Comparison of ENCODE assay signal across 11 cellular contexts in the genomic region with DNA sequence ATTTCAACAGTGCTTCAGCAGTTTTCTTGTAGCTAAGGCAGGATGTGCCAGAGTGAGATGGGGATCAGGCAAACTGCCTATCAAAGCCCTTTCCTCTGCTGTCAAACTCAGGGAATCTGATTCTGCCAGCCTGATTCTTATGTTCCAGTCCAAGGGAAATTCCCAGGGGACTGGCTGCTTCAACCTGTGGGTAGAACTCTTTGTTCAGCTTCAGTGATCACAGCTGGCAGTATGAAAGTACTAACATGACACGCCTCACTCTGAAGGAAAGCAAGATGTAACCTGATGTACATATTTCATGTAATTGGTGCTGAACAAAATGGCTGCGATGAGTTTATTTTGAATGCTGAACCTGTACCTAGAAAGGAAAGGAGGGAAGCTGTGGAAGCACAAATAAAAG. TPM values are rescaled to one million over a fixed set of nuclear protein-coding genes. Genes with fewer than 3 reads are reported as not detected.
DNase-seq lines count a peak whose midpoint lies in the region; ATAC-seq lines count a peak whose summit lies in the region.
"Had no signal": no experiment of that assay in that cellular context is flagged by ENCODE, and none has a peak within 500 bp of the region (broad histone marks: within the 10 kb centered on the region; RNA-seq: fewer than 3 reads in every experiment).

No MANE protein-coding gene starts in this region.

- no peaks in the 10 kb centered on the region for H3K27me3 ChIP-seq in aorta (ENCODE audit: control insufficient read depth in 1 of 2, insufficient read depth in 2 of 2, low read length in 1 of 2)

- H3K4me3 ChIP-seq in aorta (ENCODE audit: low read length in 2 of 2): no peak overlapping the region

- peak; percentile 81 for ATAC-seq in HG03175 (IDR thresholded peaks at IDR 0.05; ENCODE audit: unreplicated experiment)
- ATAC-seq in aorta (ENCODE audit: low FRiP score): no peak
- ATAC-seq in left colon: no peak
- ATAC-seq: HepG2 had no signal

- 88 to 89% methylated on average over 2 of the region's 2 CpGs for WGBS in aorta, 2 donors

- H3K36me3 ChIP-seq in aorta (ENCODE audit: control insufficient read depth in 1 of 2, insufficient read depth in 2 of 2, low read length in 1 of 2): no peaks in the 10 kb centered on the region

- intact Hi-C loops in aorta (cut with DNase I): no loop called here
- intact Hi-C loops in left colon (cut with DNase I, micrococcal nuclease): no loop called here

- peak; percentile 6 for DNase-seq in GM19238 (ENCODE audit: insufficient read length, low spot score)
- peak; percentile 72 for DNase-seq in NCI-H510A treated with DMSO at 0.1 percent for 48 hours (lab: John Stamatoyannopoulos, UW)
- peak; percentile 88 for DNase-seq in renal cortical epithelial cell (ENCODE audit: low read depth)
- no peak for DNase-seq in aorta
- no peak for DNase-seq in SW 1271 (lab: John Stamatoyannopoulos, UW)
- DNase-seq in left colon: no peak
- DNase-seq in GDM1 (lab: John Stamatoyannopoulos, UW): no peak
- DNase-seq: activated CD4-positive, alpha-beta T cell treated with anti-CD3 and anti-CD28 coated beads, Interleukin-2, amount 10 ng/mL, durations not matched to agents 24 days and 14 days had no signal

- no peaks in the 10 kb centered on the region for H3K4me1 ChIP-seq in aorta (ENCODE audit: control insufficient read depth in 1 of 2, insufficient read depth in 2 of 2, low read length in 2 of 2)

- no peaks in the 10 kb centered on the region for H3K9me3 ChIP-seq in aorta (ENCODE audit: control insufficient read depth, low read length)

- no peak overlapping the region for H3K27ac ChIP-seq in aorta (ENCODE audit: low read depth in 1 of 2, low read length in 2 of 2)

RNA-seq across cellular contexts. Expression of a gene that starts 40.1 kb away (rescaled TPM):
- total RNA-seq in renal cortical epithelial cell: 0.35 and 1.6 TPM in 2 replicates
- under 1 TPM; 0.51 to 0.84 TPM for total RNA-seq in aorta
- polyA plus RNA-seq in aorta: 1 to 10 TPM; 1.4 to 3.5 TPM
- total RNA-seq in left colon: 1 to 10 TPM; 3.5 to 5.7 TPM
- total RNA-seq: activated CD4-positive, alpha-beta T cell treated with anti-CD3 and anti-CD28 coated beads, Interleukin-2, amount 10 ng/mL, durations not matched to agents 24 days and 14 days; osteocyte had no signal

Comparison
In these comparisons a context has a peak if more than half of its experiments do, and no peak if none do; other contexts are left out.
1. DNase-seq: peak in GM19238 (single experiment), NCI-H510A treated with DMSO at 0.1 percent for 48 hours (single experiment) and renal cortical epithelial cell (single experiment); none in aorta (0 of 2), SW 1271 (0 of 2), left colon (0 of 2) and GDM1 (single experiment).